Comparison of ENCODE assay signal across 1 cellular context in the genomic region with DNA sequence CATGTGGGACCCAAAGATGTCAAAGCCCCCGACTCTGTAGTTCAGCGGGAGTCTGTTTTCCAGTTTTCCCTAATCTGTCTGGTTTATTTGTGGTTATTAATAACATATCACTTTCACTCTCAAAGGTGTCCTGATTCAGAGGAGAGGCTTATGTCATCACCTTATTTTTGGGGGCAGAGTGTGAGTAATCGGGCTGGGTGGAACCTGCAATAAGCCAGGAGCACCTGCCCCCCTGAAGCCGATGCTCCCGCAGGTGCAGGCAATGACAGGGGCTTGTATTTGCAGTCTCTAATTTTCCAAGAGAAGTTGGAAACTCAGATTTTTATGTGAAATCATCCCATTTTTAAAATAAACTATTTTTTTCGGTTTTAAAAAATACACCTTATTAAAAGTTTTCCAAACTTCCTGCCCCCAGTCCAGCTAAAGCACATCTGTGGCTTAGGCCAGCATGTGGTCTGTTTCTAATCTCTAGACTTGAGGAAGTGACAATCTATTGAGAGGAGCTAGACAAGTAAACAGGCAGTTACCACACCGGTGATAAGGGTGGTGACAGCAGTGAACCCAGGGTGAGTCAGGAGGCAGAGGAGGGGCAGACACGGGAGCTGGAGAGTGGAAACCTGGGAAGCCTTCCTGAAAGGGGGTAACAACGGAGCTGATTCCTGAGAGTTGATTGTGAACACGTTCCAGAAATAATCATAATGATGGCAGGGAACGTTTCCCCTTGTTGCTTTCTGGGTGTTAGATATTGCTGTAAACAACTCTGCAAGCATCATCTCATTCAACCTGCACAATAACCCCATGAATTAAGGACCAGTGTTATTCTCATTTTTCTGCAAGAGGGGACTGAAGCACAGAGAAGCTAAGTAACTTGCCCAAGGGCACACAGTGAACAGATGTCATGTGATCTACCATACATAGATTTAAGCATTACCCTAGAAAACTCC.
TF ChIP-seq lines count a peak whose summit lies in the region.

No MANE protein-coding gene starts in this region.

TF ChIP-seq in HEK293, 187 proteins besides CTCF, POLR2A, EP300 and RAD21 (continued from another document and continues in another):
- TF ChIP-seq, protein P1, sequence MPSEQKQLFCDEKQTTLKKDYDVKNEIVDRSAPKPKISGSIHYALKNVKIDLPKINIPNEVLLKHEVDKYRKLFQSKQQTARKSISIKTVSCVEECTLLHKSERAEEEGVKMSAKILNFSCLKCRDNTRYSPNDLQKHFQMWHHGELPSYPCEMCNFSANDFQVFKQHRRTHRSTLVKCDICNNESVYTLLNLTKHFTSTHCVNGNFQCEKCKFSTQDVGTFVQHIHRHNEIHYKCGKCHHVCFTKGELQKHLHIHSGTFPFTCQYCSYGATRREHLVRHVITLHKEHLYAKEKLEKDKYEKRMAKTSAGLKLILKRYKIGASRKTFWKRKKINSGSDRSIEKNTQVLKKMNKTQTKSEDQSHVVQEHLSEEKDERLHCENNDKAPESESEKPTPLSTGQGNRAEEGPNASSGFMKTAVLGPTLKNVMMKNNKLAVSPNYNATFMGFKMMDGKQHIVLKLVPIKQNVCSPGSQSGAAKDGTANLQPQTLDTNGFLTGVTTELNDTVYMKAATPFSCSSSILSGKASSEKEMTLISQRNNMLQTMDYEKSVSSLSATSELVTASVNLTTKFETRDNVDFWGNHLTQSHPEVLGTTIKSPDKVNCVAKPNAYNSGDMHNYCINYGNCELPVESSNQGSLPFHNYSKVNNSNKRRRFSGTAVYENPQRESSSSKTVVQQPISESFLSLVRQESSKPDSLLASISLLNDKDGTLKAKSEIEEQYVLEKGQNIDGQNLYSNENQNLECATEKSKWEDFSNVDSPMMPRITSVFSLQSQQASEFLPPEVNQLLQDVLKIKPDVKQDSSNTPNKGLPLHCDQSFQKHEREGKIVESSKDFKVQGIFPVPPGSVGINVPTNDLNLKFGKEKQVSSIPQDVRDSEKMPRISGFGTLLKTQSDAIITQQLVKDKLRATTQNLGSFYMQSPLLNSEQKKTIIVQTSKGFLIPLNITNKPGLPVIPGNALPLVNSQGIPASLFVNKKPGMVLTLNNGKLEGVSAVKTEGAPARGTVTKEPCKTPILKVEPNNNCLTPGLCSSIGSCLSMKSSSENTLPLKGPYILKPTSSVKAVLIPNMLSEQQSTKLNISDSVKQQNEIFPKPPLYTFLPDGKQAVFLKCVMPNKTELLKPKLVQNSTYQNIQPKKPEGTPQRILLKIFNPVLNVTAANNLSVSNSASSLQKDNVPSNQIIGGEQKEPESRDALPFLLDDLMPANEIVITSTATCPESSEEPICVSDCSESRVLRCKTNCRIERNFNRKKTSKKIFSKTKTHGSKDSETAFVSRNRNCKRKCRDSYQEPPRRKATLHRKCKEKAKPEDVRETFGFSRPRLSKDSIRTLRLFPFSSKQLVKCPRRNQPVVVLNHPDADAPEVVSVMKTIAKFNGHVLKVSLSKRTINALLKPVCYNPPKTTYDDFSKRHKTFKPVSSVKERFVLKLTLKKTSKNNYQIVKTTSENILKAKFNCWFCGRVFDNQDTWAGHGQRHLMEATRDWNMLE (tag by site-specific recombination; conservative IDR thresholded peaks at IDR 0.05; ENCODE audit: low read depth) = 0 out of 2 replicates have a peak, but pooled peaks have one; percentile 29
- TF ChIP-seq GLIS1 (tag by site-specific recombination; IDR thresholded peaks at IDR 0.05) = peak; percentile 81
- TF ChIP-seq, protein P2, sequence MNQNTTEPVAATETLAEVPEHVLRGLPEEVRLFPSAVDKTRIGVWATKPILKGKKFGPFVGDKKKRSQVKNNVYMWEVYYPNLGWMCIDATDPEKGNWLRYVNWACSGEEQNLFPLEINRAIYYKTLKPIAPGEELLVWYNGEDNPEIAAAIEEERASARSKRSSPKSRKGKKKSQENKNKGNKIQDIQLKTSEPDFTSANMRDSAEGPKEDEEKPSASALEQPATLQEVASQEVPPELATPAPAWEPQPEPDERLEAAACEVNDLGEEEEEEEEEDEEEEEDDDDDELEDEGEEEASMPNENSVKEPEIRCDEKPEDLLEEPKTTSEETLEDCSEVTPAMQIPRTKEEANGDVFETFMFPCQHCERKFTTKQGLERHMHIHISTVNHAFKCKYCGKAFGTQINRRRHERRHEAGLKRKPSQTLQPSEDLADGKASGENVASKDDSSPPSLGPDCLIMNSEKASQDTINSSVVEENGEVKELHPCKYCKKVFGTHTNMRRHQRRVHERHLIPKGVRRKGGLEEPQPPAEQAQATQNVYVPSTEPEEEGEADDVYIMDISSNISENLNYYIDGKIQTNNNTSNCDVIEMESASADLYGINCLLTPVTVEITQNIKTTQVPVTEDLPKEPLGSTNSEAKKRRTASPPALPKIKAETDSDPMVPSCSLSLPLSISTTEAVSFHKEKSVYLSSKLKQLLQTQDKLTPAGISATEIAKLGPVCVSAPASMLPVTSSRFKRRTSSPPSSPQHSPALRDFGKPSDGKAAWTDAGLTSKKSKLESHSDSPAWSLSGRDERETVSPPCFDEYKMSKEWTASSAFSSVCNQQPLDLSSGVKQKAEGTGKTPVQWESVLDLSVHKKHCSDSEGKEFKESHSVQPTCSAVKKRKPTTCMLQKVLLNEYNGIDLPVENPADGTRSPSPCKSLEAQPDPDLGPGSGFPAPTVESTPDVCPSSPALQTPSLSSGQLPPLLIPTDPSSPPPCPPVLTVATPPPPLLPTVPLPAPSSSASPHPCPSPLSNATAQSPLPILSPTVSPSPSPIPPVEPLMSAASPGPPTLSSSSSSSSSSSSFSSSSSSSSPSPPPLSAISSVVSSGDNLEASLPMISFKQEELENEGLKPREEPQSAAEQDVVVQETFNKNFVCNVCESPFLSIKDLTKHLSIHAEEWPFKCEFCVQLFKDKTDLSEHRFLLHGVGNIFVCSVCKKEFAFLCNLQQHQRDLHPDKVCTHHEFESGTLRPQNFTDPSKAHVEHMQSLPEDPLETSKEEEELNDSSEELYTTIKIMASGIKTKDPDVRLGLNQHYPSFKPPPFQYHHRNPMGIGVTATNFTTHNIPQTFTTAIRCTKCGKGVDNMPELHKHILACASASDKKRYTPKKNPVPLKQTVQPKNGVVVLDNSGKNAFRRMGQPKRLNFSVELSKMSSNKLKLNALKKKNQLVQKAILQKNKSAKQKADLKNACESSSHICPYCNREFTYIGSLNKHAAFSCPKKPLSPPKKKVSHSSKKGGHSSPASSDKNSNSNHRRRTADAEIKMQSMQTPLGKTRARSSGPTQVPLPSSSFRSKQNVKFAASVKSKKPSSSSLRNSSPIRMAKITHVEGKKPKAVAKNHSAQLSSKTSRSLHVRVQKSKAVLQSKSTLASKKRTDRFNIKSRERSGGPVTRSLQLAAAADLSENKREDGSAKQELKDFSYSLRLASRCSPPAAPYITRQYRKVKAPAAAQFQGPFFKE (tag by site-specific recombination; IDR thresholded peaks at IDR 0.05; ENCODE audit: borderline replicate concordance) = no peak
- TF ChIP-seq ZNF354C (tag by site-specific recombination; IDR thresholded peaks at IDR 0.05; ENCODE audit: borderline replicate concordance, low read depth) = no peak
- TF ChIP-seq ZNF830 (tag by site-specific recombination; IDR thresholded peaks at IDR 0.05; ENCODE audit: low read depth) = no peak
- 0 out of 2 replicates have a peak, but pooled peaks have one; percentile 20 for TF ChIP-seq ZFP37 (tag by site-specific recombination; IDR thresholded peaks at IDR 0.05)
- TF ChIP-seq ZNF335 (tag by site-specific recombination; conservative IDR thresholded peaks at IDR 0.05) = no peak; the same call in 1 of the 2 replicates
- TF ChIP-seq ZNF211 (tag by site-specific recombination; IDR thresholded peaks at IDR 0.05; ENCODE audit: low read depth) = no peak
- peak; percentile 40; the same call in 1 of the 2 replicates for TF ChIP-seq ZNF394 (tag by site-specific recombination; IDR thresholded peaks at IDR 0.05; ENCODE audit: borderline replicate concordance)
- TF ChIP-seq FEZF1 (tag by site-specific recombination; IDR thresholded peaks at IDR 0.05) = 0 out of 2 replicates have a peak, but pooled peaks have one; percentile 12
- no peak for TF ChIP-seq ZNF660 (tag by site-specific recombination; IDR thresholded peaks at IDR 0.05)
- TF ChIP-seq ZIC2 (tag by site-specific recombination; IDR thresholded peaks at IDR 0.05) = peak; percentile 80
- no peak for TF ChIP-seq ZNF654 (tag by site-specific recombination; IDR thresholded peaks at IDR 0.05; ENCODE audit: low read depth)
- TF ChIP-seq, protein P3, sequence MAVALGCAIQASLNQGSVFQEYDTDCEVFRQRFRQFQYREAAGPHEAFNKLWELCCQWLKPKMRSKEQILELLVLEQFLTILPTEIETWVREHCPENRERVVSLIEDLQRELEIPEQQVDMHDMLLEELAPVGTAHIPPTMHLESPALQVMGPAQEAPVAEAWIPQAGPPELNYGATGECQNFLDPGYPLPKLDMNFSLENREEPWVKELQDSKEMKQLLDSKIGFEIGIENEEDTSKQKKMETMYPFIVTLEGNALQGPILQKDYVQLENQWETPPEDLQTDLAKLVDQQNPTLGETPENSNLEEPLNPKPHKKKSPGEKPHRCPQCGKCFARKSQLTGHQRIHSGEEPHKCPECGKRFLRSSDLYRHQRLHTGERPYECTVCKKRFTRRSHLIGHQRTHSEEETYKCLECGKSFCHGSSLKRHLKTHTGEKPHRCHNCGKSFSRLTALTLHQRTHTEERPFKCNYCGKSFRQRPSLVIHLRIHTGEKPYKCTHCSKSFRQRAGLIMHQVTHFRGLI (tag by site-specific recombination; IDR thresholded peaks at IDR 0.05) = no peak
- 0 out of 2 replicates have a peak, but pooled peaks have one; percentile 23 for TF ChIP-seq GLI2 (tag by site-specific recombination; IDR thresholded peaks at IDR 0.05; ENCODE audit: borderline replicate concordance, low read depth)
- TF ChIP-seq SP7 (tag by site-specific recombination; IDR thresholded peaks at IDR 0.05) = peak; percentile 89
- TF ChIP-seq, protein P4, sequence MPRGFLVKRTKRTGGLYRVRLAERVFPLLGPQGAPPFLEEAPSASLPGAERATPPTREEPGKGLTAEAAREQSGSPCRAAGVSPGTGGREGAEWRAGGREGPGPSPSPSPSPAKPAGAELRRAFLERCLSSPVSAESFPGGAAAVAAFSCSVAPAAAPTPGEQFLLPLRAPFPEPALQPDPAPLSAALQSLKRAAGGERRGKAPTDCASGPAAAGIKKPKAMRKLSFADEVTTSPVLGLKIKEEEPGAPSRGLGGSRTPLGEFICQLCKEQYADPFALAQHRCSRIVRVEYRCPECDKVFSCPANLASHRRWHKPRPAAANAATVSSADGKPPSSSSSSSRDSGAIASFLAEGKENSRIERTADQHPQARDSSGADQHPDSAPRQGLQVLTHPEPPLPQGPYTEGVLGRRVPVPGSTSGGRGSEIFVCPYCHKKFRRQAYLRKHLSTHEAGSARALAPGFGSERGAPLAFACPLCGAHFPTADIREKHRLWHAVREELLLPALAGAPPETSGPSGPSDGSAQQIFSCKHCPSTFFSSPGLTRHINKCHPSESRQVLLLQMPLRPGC (tag by site-specific recombination; IDR thresholded peaks at IDR 0.05) = 0 out of 2 replicates have a peak, but pooled peaks have one; percentile 14
- no peak for TF ChIP-seq ZNF223 (tag by site-specific recombination; IDR thresholded peaks at IDR 0.05)
- TF ChIP-seq, protein P5, sequence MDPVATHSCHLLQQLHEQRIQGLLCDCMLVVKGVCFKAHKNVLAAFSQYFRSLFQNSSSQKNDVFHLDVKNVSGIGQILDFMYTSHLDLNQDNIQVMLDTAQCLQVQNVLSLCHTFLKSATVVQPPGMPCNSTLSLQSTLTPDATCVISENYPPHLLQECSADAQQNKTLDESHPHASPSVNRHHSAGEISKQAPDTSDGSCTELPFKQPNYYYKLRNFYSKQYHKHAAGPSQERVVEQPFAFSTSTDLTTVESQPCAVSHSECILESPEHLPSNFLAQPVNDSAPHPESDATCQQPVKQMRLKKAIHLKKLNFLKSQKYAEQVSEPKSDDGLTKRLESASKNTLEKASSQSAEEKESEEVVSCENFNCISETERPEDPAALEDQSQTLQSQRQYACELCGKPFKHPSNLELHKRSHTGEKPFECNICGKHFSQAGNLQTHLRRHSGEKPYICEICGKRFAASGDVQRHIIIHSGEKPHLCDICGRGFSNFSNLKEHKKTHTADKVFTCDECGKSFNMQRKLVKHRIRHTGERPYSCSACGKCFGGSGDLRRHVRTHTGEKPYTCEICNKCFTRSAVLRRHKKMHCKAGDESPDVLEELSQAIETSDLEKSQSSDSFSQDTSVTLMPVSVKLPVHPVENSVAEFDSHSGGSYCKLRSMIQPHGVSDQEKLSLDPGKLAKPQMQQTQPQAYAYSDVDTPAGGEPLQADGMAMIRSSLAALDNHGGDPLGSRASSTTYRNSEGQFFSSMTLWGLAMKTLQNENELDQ (tag by site-specific recombination; IDR thresholded peaks at IDR 0.05; ENCODE audit: low read depth) = no peak
- TF ChIP-seq ZNF324 (tag by site-specific recombination; IDR thresholded peaks at IDR 0.05) = 0 out of 2 replicates have a peak, but pooled peaks have one; percentile 19
- TF ChIP-seq ZNF24 (tag by site-specific recombination; IDR thresholded peaks at IDR 0.05) = no peak
- TF ChIP-seq, protein P6, sequence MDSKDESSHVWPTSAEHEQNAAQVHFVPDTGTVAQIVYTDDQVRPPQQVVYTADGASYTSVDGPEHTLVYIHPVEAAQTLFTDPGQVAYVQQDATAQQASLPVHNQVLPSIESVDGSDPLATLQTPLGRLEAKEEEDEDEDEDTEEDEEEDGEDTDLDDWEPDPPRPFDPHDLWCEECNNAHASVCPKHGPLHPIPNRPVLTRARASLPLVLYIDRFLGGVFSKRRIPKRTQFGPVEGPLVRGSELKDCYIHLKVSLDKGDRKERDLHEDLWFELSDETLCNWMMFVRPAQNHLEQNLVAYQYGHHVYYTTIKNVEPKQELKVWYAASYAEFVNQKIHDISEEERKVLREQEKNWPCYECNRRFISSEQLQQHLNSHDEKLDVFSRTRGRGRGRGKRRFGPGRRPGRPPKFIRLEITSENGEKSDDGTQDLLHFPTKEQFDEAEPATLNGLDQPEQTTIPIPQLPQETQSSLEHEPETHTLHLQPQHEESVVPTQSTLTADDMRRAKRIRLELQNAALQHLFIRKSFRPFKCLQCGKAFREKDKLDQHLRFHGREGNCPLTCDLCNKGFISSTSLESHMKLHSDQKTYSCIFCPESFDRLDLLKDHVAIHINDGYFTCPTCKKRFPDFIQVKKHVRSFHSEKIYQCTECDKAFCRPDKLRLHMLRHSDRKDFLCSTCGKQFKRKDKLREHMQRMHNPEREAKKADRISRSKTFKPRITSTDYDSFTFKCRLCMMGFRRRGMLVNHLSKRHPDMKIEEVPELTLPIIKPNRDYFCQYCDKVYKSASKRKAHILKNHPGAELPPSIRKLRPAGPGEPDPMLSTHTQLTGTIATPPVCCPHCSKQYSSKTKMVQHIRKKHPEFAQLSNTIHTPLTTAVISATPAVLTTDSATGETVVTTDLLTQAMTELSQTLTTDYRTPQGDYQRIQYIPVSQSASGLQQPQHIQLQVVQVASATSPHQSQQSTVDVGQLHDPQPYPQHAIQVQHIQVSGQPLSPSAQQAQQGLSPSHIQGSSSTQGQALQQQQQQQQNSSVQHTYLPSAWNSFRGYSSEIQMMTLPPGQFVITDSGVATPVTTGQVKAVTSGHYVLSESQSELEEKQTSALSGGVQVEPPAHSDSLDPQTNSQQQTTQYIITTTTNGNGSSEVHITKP (tag by site-specific recombination; IDR thresholded peaks at IDR 0.05) = peak; percentile 74
- TF ChIP-seq ZNF600 (tag by site-specific recombination; IDR thresholded peaks at IDR 0.05) = peak; percentile 46; the same call in 1 of the 2 replicates
- TF ChIP-seq, protein P7, sequence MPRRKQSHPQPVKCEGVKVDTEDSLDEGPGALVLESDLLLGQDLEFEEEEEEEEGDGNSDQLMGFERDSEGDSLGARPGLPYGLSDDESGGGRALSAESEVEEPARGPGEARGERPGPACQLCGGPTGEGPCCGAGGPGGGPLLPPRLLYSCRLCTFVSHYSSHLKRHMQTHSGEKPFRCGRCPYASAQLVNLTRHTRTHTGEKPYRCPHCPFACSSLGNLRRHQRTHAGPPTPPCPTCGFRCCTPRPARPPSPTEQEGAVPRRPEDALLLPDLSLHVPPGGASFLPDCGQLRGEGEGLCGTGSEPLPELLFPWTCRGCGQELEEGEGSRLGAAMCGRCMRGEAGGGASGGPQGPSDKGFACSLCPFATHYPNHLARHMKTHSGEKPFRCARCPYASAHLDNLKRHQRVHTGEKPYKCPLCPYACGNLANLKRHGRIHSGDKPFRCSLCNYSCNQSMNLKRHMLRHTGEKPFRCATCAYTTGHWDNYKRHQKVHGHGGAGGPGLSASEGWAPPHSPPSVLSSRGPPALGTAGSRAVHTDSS (tag by site-specific recombination; IDR thresholded peaks at IDR 0.05) = 0 out of 2 replicates have a peak, but pooled peaks have one; percentile 21
- TF ChIP-seq ZNF548 (tag by site-specific recombination; IDR thresholded peaks at IDR 0.05) = no peak
